Comparison of ENCODE assay signal across 18 cellular contexts in the genomic region with DNA sequence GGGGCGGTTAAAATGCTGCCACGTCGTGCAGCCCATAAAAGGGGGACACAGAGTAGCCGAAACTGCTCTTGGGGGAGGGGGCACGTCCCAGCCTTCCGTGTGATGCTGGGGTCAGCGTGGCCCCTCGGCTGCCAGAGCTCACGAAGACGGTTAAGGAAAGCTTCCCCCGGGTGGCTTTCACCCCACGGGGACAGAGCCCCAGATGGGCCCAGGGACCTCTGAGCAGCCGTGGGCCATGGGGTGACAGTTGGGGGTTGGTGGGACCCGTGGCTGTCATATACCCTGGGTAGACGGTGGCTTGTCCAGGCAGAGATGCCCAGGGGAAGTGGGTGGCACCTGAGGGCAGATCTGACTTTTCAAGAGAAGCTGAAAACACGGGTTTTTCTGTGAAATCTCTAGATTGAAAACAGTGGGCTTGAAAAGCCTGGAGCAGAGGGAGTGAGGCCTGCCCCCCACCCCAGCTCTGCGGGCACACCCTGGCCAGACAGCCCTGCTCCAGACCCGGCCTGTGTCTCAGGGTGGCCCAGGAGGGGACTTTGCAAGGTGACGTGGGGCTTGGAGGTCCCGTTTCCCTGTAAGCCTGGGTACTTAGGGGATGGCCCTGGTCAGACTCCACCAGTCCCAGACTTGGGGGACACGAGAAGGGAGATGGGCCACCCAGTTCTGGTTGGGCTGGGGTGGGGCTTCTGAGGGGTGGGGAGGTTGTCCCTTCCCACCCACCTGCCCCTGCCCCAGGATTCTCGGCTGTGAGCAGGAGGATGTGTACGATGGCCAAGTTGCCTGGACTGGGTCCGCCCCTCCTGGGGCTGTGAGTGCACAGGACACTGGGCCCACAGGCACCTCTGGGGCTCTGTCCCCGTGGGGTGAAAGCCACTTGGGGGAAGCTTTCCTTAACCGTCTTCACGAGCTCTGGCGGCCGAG. TPM values are rescaled to one million over a fixed set of nuclear protein-coding genes. Genes with fewer than 3 reads are reported as not detected.
DNase-seq lines count a peak whose midpoint lies in the region; ATAC-seq, FAIRE-seq and TF ChIP-seq lines count a peak whose summit lies in the region.
"Had no signal": no experiment of that assay in that cellular context is flagged by ENCODE, and none has a peak within 500 bp of the region (broad histone marks: within the 10 kb centered on the region; RNA-seq: fewer than 3 reads in every experiment).

No MANE protein-coding gene starts in this region.

- H3K27me3 ChIP-seq in IMR-90 (ENCODE audit: control insufficient read depth, insufficient read depth, low read length) (peaks cover 16% of the 10 kb centered on the region), endodermal cell (ENCODE audit: control insufficient read depth, insufficient read depth, low read length, poor library complexity, severe bottlenecking) (peaks cover 3% of the 10 kb centered on the region), Karpas-422 (ENCODE audit: low read length) (no peaks in the 10 kb centered on the region)

- dilution Hi-C loops in IMR-90 (cut with HindIII; ENCODE audit: low sequenced_read_pairs, unreplicated experiment), result no loop called here

- no peak overlapping the region for H3K4me2 ChIP-seq in IMR-90 (ENCODE audit: low read depth, low read length)
- no peak overlapping the region for H3K4me2 ChIP-seq in Karpas-422 (ENCODE audit: low read depth, low read length, poor library complexity, severe bottlenecking)
- H3K4me2 ChIP-seq: KMS-11 had no signal

- in situ Hi-C loops in IMR-90 (cut with MboI; ENCODE audit: low sequenced_read_pairs), result no loop called here

- H3K23ac ChIP-seq in IMR-90 (ENCODE audit: low read depth, low read length), result no peak overlapping the region

- no peak overlapping the region for H2BK20ac ChIP-seq in IMR-90 (ENCODE audit: low read depth, low read length)

- no peaks in the 10 kb centered on the region for H3K79me2 ChIP-seq in Karpas-422 (ENCODE audit: low read length)

- H3K9me2 ChIP-seq in Karpas-422 (replicated peaks; ENCODE audit: insufficient read depth, low read length), result no peaks in the 10 kb centered on the region

- H3K4me3 Mint-ChIP-seq in endodermal cell, result no peak overlapping the region
- H3K4me3 Mint-ChIP-seq: activated B cell treated with CpG ODN at 0.5 μM for 24 hours; activated naive CD8-positive, alpha-beta T cell; neural crest cell had no signal

- no peak overlapping the region for H3K14ac ChIP-seq in IMR-90 (replicated peaks; ENCODE audit: low read depth, low read length)

- H2BK15ac ChIP-seq in IMR-90 (ENCODE audit: low read depth, low read length), result no peak overlapping the region

- DNase-seq in AG20443 (ENCODE audit: low spot score) (peak; percentile 9), IMR-90 (no peak), endodermal cell (peak; percentile 43), mucosa of descending colon (peak; percentile 9 to 50 (median 49)), GDM1 (lab: John Stamatoyannopoulos, UW) (no peak), urothelium cell line (ENCODE audit: low spot score) (no peak), cerebellar nuclear complex (lab: John Stamatoyannopoulos, UW) (no peak), Karpas-422 (no peak)
- DNase-seq: activated B cell treated with CpG ODN at 0.5 μM for 24 hours, HCEC 1CT, NCI-H1436, stomach had no signal

- intact Hi-C loops in IMR-90 (cut with micrococcal nuclease) (no loop called here), mucosa of descending colon (cut with DNase I, micrococcal nuclease) (no loop called here)

- H3K27ac ChIP-seq in IMR-90 (ENCODE audit: insufficient read depth, low read length) (no peak overlapping the region), endodermal cell (ENCODE audit: low read depth, low read length) (no peak overlapping the region), Karpas-422 (ENCODE audit: low read length) (no peak overlapping the region)
- H3K27ac ChIP-seq: KMS-11, skin epidermis, stomach had no signal

- peaks cover 3% of the 10 kb centered on the region; the same call in 1 of the 2 replicates for H3K4me1 ChIP-seq in IMR-90 (ENCODE audit: control insufficient read depth, insufficient read depth, low read length)
- peaks cover 3% of the 10 kb centered on the region for H3K4me1 ChIP-seq in endodermal cell (ENCODE audit: control insufficient read depth, insufficient read depth, low read length)
- peaks cover 14% of the 10 kb centered on the region for H3K4me1 ChIP-seq in mucosa of descending colon (ENCODE audit: low read depth)
- no peaks in the 10 kb centered on the region for H3K4me1 ChIP-seq in Karpas-422 (ENCODE audit: low read length)

- H3K56ac ChIP-seq in IMR-90 (ENCODE audit: extremely low read depth, insufficient read depth, low read length), result no peak overlapping the region

- peaks cover 6% of the 10 kb centered on the region for H3K4me1 Mint-ChIP-seq in endodermal cell

- H2BK120ac ChIP-seq in IMR-90 (ENCODE audit: low read depth, low read length), result no peak overlapping the region

- TF ChIP-seq POLR2A in IMR-90 (IDR thresholded peaks at IDR 0.05; ENCODE audit: low read depth, low read length), result no peak

- H3K4ac ChIP-seq in IMR-90 (ENCODE audit: low read depth, low read length), result no peak overlapping the region

- H4K8ac ChIP-seq in IMR-90 (ENCODE audit: low read depth in 2 of 2, low read length in 2 of 2), result no peak overlapping the region

- no peak overlapping the region for H4K91ac ChIP-seq in IMR-90 (ENCODE audit: insufficient read depth, low read depth, low read length)

- no peaks in the 10 kb centered on the region for H3K36me3 ChIP-seq in IMR-90 (ENCODE audit: control insufficient read depth, insufficient read depth, low read length)
- H3K36me3 ChIP-seq in endodermal cell (ENCODE audit: control insufficient read depth, insufficient read depth, low read length), result no peaks in the 10 kb centered on the region
- H3K36me3 ChIP-seq in mucosa of descending colon (ENCODE audit: low read depth), result no peaks in the 10 kb centered on the region
- H3K36me3 ChIP-seq in Karpas-422 (ENCODE audit: insufficient read depth, low read length), result no peaks in the 10 kb centered on the region
- H3K36me3 ChIP-seq: stomach had no signal

- no peak overlapping the region for H2BK5ac ChIP-seq in IMR-90 (ENCODE audit: low read depth, low read length, poor library complexity, severe bottlenecking)

- CTCF ChIA-PET in IMR-90 (lab: Yijun Ruan, JAX), result no interaction called here

- no peaks in the 10 kb centered on the region; the same call in 1 of the 2 replicates for H4K20me1 ChIP-seq in IMR-90 (ENCODE audit: insufficient read depth, low read length)
- no peaks in the 10 kb centered on the region for H4K20me1 ChIP-seq in Karpas-422 (ENCODE audit: insufficient read depth, low read depth, low read length)

- no peak overlapping the region for H3K18ac ChIP-seq in IMR-90 (ENCODE audit: low read depth, low read length)

- no peak for ATAC-seq in IMR-90 (ENCODE audit: low read depth)
- ATAC-seq in mucosa of descending colon, result peak; percentile 5
- ATAC-seq: esophagus mucosa had no signal

- no peak overlapping the region for H3K27ac Mint-ChIP-seq in endodermal cell
- H3K27ac Mint-ChIP-seq: activated B cell treated with CpG ODN at 0.5 μM for 24 hours; activated naive CD8-positive, alpha-beta T cell had no signal

- peaks cover under 1% of the 10 kb centered on the region for H3K27me3 Mint-ChIP-seq in endodermal cell (ENCODE audit: insufficient read depth)

- BruUV-seq in IMR-90 (replicated peaks; lab: Mats Ljungman, UMichigan), result no TSS peak

- peak overlapping the region; percentile 49 for H2AFZ ChIP-seq in IMR-90 (replicated peaks; ENCODE audit: low read length, poor library complexity)
- no peak overlapping the region for H2AFZ ChIP-seq in Karpas-422 (ENCODE audit: low read length)

- WGBS in IMR-90 (ENCODE audit: extremely low coverage in 2 of 2, insufficient read length in 1 of 2), 2 experiments, result 63% methylated on average over 11 of the region's 29 CpGs; no CpG with 5 or more reads in 1 of the 2 experiments
- 88 to 91% methylated on average over 18 to 29 of the region's 29 CpGs for WGBS in endodermal cell (ENCODE audit: insufficient coverage in 1 of 2, insufficient read length in 1 of 2), 2 experiments

- no peaks in the 10 kb centered on the region for H3K9me1 ChIP-seq in IMR-90 (ENCODE audit: insufficient read depth, low read length)

- no peak overlapping the region for H2AK9ac ChIP-seq in IMR-90 (replicated peaks; ENCODE audit: low read depth, low read length, poor library complexity)

- no peak overlapping the region for H4K5ac ChIP-seq in IMR-90 (ENCODE audit: low read depth, low read length)

- POLR2A ChIA-PET in IMR-90 (lab: Charles Lee; ENCODE audit: unreplicated experiment), result no interaction called here

- FAIRE-seq in urothelium cell line (lab: Jason Lieb, UNC), result no peak

- H3K36me3 Mint-ChIP-seq in endodermal cell (ENCODE audit: low read depth), result no peaks in the 10 kb centered on the region
- H3K36me3 Mint-ChIP-seq: activated naive CD8-positive, alpha-beta T cell had no signal

- no peak for TF ChIP-seq RAD21 in IMR-90 (IDR thresholded peaks at IDR 0.05; ENCODE audit: low read length)

- H3K9ac ChIP-seq in IMR-90 (ENCODE audit: low read depth, low read length) (no peak overlapping the region), endodermal cell (ENCODE audit: extremely low read depth, low read length, poor library complexity, severe bottlenecking) (no peak overlapping the region), Karpas-422 (ENCODE audit: low read length) (no peak overlapping the region)
- H3K9ac ChIP-seq: KMS-11 had no signal

- H3K9me3 ChIP-seq in IMR-90 (ENCODE audit: control insufficient read depth, insufficient read depth, low read length) (no peaks in the 10 kb centered on the region), endodermal cell (ENCODE audit: control insufficient read depth, low read length) (no peaks in the 10 kb centered on the region), mucosa of descending colon (no peaks in the 10 kb centered on the region), Karpas-422 (ENCODE audit: low read length) (no peaks in the 10 kb centered on the region)
- H3K9me3 ChIP-seq: stomach had no signal

- TF ChIP-seq CTCF in IMR-90 (conservative IDR thresholded peaks at IDR 0.05; ENCODE audit: low read depth, low read length), result no peak
- no peak for TF ChIP-seq CTCF in endodermal cell (conservative IDR thresholded peaks at IDR 0.05)
- TF ChIP-seq CTCF in mucosa of descending colon (IDR thresholded peaks at IDR 0.05), result no peak

- no peak overlapping the region for H2AK5ac ChIP-seq in IMR-90 (ENCODE audit: low read depth, low read length)

- H3K79me1 ChIP-seq in IMR-90 (ENCODE audit: low read depth in 1 of 2, low read length in 2 of 2), result no peaks in the 10 kb centered on the region

- H3K9me3 Mint-ChIP-seq in endodermal cell, result no peaks in the 10 kb centered on the region
- H3K9me3 Mint-ChIP-seq: activated B cell treated with CpG ODN at 0.5 μM for 24 hours, neural crest cell had no signal

- no peak overlapping the region for H3K4me3 ChIP-seq in IMR-90 (ENCODE audit: insufficient read depth, low read depth, low read length)
- no peak overlapping the region for H3K4me3 ChIP-seq in endodermal cell (ENCODE audit: low read length)
- peak overlapping the region; percentile 19 for H3K4me3 ChIP-seq in mucosa of descending colon
- no peak overlapping the region for H3K4me3 ChIP-seq in Karpas-422 (ENCODE audit: low read length)
- H3K4me3 ChIP-seq: lung, skin epidermis, stomach had no signal

RNA-seq across cellular contexts. Expression of a gene that starts 0.7 kb away (rescaled TPM):
- total RNA-seq in IMR-90 (2012; rRNA removed), result not detected in 2 replicates
- not detected in 2 replicates for polyA plus RNA-seq in IMR-90 (2012; rRNA removed)
- not detected in 2 replicates for polyA plus RNA-seq in IMR-90 (2012; cell fraction: cytosol; rRNA removed)
- polyA plus RNA-seq in IMR-90 (2012; cell fraction: nucleus; rRNA removed; ENCODE audit: low replicate concordance), result 0.07 TPM in 2 replicates
- total RNA-seq in endodermal cell, result 1 to 10 TPM; 1.2 TPM
- 0.36 TPM for polyA plus RNA-seq in endodermal cell (2013, experiment 1 of 2)
- 0.70 TPM for polyA plus RNA-seq in endodermal cell (2013, experiment 2 of 2)
- total RNA-seq in mucosa of descending colon, result 10 to 100 TPM; 41.4 to 72.5 (median 71.0) TPM
- total RNA-seq in Karpas-422 (2014; rRNA removed; shearing (Covaris generic); ENCODE audit: low replicate concordance), result not detected in 2 replicates
- total RNA-seq: esophagus mucosa had no signal

RNA-seq across cellular contexts. Expression of a gene that starts 33.0 kb away (rescaled TPM):
- total RNA-seq in IMR-90 (2012; rRNA removed) (not detected in 2 replicates), endodermal cell (under 1 TPM; 0.57 to 0.91 TPM), mucosa of descending colon (10 to 100 TPM; 15.1 to 46.5 (median 42.4) TPM)
- 0.07 TPM in 1 of 2 replicates, not detected in the other for polyA plus RNA-seq in IMR-90 (2012; rRNA removed)
- polyA plus RNA-seq in IMR-90 (2012; cell fraction: cytosol; rRNA removed), result 0.10 TPM in 1 of 2 replicates, not detected in the other
- 0.26 and 0.51 TPM in 2 replicates for polyA plus RNA-seq in IMR-90 (2012; cell fraction: nucleus; rRNA removed; ENCODE audit: low replicate concordance)
- polyA plus RNA-seq in endodermal cell (2013, experiment 1 of 2), result not detected
- polyA plus RNA-seq in endodermal cell (2013, experiment 2 of 2), result not detected
- total RNA-seq in Karpas-422 (2014; rRNA removed; shearing (Covaris generic); ENCODE audit: low replicate concordance), result not detected in 2 replicates
- total RNA-seq: activated B cell treated with CpG ODN at 0.5 μM for 24 hours, esophagus mucosa had no signal
- polyA plus RNA-seq: lung, stomach had no signal

RNA-seq across cellular contexts. Expression of a gene that starts 49.1 kb away (rescaled TPM):
- total RNA-seq in IMR-90 (2012; rRNA removed), result not detected in 2 replicates
- polyA plus RNA-seq in IMR-90 (2012; rRNA removed), result not detected in 2 replicates
- not detected in 2 replicates for polyA plus RNA-seq in IMR-90 (2012; cell fraction: cytosol; rRNA removed)
- polyA plus RNA-seq in IMR-90 (2012; cell fraction: nucleus; rRNA removed; ENCODE audit: low replicate concordance), result not detected in 2 replicates
- under 1 TPM in 1 of 2 donors, not detected in 1; 0.20 TPM for total RNA-seq in endodermal cell
- polyA plus RNA-seq in endodermal cell (2013, experiment 1 of 2), result not detected
- polyA plus RNA-seq in endodermal cell (2013, experiment 2 of 2), result not detected
- total RNA-seq in mucosa of descending colon, result under 1 TPM in 2 of 3 donors, not detected in 1; 0.13 to 0.70 TPM
- total RNA-seq in Karpas-422 (2014; rRNA removed; shearing (Covaris generic); ENCODE audit: low replicate concordance), result 0.07 TPM in 1 of 2 replicates, not detected in the other
- total RNA-seq: neural crest cell had no signal

RNA-seq across cellular contexts. Expression of a gene that starts 59.9 kb away (rescaled TPM):
- total RNA-seq in IMR-90 (2012; rRNA removed) (not detected in 2 replicates), endodermal cell (not detected), mucosa of descending colon (not detected)
- not detected in 2 replicates for polyA plus RNA-seq in IMR-90 (2012; rRNA removed)
- not detected in 2 replicates for polyA plus RNA-seq in IMR-90 (2012; cell fraction: cytosol; rRNA removed)
- polyA plus RNA-seq in IMR-90 (2012; cell fraction: nucleus; rRNA removed; ENCODE audit: low replicate concordance), result not detected in 2 replicates
- not detected for polyA plus RNA-seq in endodermal cell (2013, experiment 1 of 2)
- not detected for polyA plus RNA-seq in endodermal cell (2013, experiment 2 of 2)
- total RNA-seq in Karpas-422 (2014; rRNA removed; shearing (Covaris generic); ENCODE audit: low replicate concordance), result not detected in 2 replicates
- total RNA-seq: activated B cell treated with CpG ODN at 0.5 μM for 24 hours, esophagus mucosa, neural crest cell had no signal

Comparison
In these comparisons a context has a peak if more than half of its experiments do, and no peak if none do; other contexts are left out.
1. DNase-seq: peak in AG20443 (single experiment), endodermal cell (single experiment) and mucosa of descending colon (3 of 3); none in IMR-90 (single experiment), GDM1 (single experiment), urothelium cell line (single experiment), cerebellar nuclear complex (0 of 2) and Karpas-422 (single experiment).
2. RNA of a gene that starts 0.7 kb away (total RNA-seq): 41.4 to 72.5 TPM in mucosa of descending colon; 1.2 TPM in endodermal cell, not detected in IMR-90 and not detected in Karpas-422; every median in the first group is over 10 times any median in the second.
3. RNA of a gene that starts 33.0 kb away (total RNA-seq): 15.1 to 46.5 TPM in mucosa of descending colon; 0.57 to 0.91 TPM in endodermal cell, not detected in IMR-90 and not detected in Karpas-422; every median in the first group is over 4 times any median in the second.